In the genomic region with DNA sequence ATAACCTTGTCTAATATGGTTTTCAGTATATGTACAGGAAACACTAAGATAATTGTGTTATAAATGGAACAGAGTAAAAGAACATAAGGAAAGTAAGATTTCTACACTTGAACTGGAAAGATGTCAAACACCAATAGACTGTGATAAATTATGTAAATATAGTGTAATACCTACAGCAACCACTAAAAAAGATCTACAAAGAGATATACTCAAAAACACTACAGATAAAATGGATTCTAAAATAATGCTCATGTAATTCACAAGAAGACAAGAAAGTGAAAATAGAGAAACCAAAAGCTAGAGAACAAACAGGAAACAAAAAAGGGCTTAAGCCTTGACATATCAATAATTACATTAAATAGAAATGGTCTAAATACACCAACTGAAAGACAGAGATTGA, we compare ENCODE assay signal across 16 cellular contexts. TPM values are rescaled to one million over a fixed set of nuclear protein-coding genes. Genes with fewer than 3 reads are reported as not detected.
DNase-seq lines count a peak whose midpoint lies in the region; ATAC-seq and TF ChIP-seq lines count a peak whose summit lies in the region.
"Had no signal": no experiment of that assay in that cellular context is flagged by ENCODE, and none has a peak within 500 bp of the region (broad histone marks: within the 10 kb centered on the region; RNA-seq: fewer than 3 reads in every experiment).

No MANE protein-coding gene starts in this region.

- CTCF ChIA-PET in A673 (lab: Charles Lee): no interaction called here

- H3K4me3 Mint-ChIP-seq in neural crest cell: no peak overlapping the region
- H3K4me3 Mint-ChIP-seq: CD4-positive, alpha-beta T cell had no signal

- POLR2A ChIA-PET in A673 (lab: Charles Lee; ENCODE audit: low non-redundant PET): no interaction called here

- intact Hi-C loops in A673 (cut with micrococcal nuclease; ENCODE audit: unreplicated experiment): no loop called here

- peak; percentile 60 for ATAC-seq in HG03354 (IDR thresholded peaks at IDR 0.05; ENCODE audit: poor library complexity, severe bottlenecking, unreplicated experiment)
- no peak for ATAC-seq in GM21786 (IDR thresholded peaks at IDR 0.05; ENCODE audit: unreplicated experiment)

- no peak overlapping the region for H3K4me3 ChIP-seq in A673 (ENCODE audit: low read depth, low read length, poor library complexity, severe bottlenecking)
- H3K4me3 ChIP-seq in cardiac fibroblast (replicated peaks in 1 of 2; ENCODE audit: low read depth in 2 of 2, low read length in 2 of 2): no peak overlapping the region
- H3K4me3 ChIP-seq: HAP-1, SJCRH30 had no signal

- 0 out of 2 replicates have a peak, but pooled peaks have one; percentile 12 for TF ChIP-seq CTCF in A673 (conservative IDR thresholded peaks at IDR 0.05; ENCODE audit: low read depth, low read length)
- TF ChIP-seq CTCF in cardiac fibroblast (IDR thresholded peaks at IDR 0.05; ENCODE audit: low read depth, low read length): peak; percentile 8
- TF ChIP-seq CTCF in neural crest cell (conservative IDR thresholded peaks at IDR 0.05): peak; percentile 38

- no peaks in the 10 kb centered on the region for H3K27me3 Mint-ChIP-seq in neural crest cell (ENCODE audit: low read depth)
- H3K27me3 Mint-ChIP-seq: CD4-positive, alpha-beta T cell had no signal

- BruUV-seq in A673 (replicated peaks; lab: Mats Ljungman, UMichigan): no TSS peak

- H3K9me3 Mint-ChIP-seq in neural crest cell: peaks cover 9% of the 10 kb centered on the region

- H3K4me1 ChIP-seq in A673 (ENCODE audit: insufficient read depth, low read length, poor library complexity, severe bottlenecking): no peaks in the 10 kb centered on the region
- H3K4me1 ChIP-seq: Caco-2, HAP-1, SJCRH30 had no signal

- H3K27me3 ChIP-seq in A673 (replicated peaks; ENCODE audit: insufficient read depth, low read depth, low read length, poor library complexity): no peaks in the 10 kb centered on the region
- H3K27me3 ChIP-seq: SJCRH30 had no signal

- no peaks in the 10 kb centered on the region for H3K4me1 Mint-ChIP-seq in neural crest cell

- H3K36me3 ChIP-seq in A673 (ENCODE audit: insufficient read depth, low read length, poor library complexity, severe bottlenecking): no peaks in the 10 kb centered on the region
- H3K36me3 ChIP-seq: HAP-1, SJCRH30 had no signal

- no peak overlapping the region for H3K27ac ChIP-seq in A673 (ENCODE audit: low read depth, low read length, poor library complexity, severe bottlenecking)
- H3K27ac ChIP-seq: SJCRH30 had no signal

- peaks cover 7% of the 10 kb centered on the region for H3K36me3 Mint-ChIP-seq in neural crest cell (ENCODE audit: low read depth)

- no peak overlapping the region for H3K27ac Mint-ChIP-seq in neural crest cell (ENCODE audit: unreplicated experiment)
- H3K27ac Mint-ChIP-seq: CD4-positive, alpha-beta T cell had no signal

- DNase-seq in A673 (ENCODE audit: low spot score) (no peak), cardiac fibroblast (ENCODE audit: low read depth in 2 of 2) (no peak), neural crest cell (ENCODE audit: low read depth, low spot score) (no peak), D341Med (ENCODE audit: low spot score) (no peak), DMS 273 (lab: John Stamatoyannopoulos, UW; ENCODE audit: unreplicated experiment) (no peak)
- DNase-seq: Caco-2; CD4-positive, alpha-beta T cell; NCI-H1105 treated with DMSO at 0.1 percent for 48 hours; NCI-H1694 treated with DMSO at 0.1 percent for 48 hours; NCI-H226; NCI-H524 treated with DMSO at 0.1 percent for 48 hours; SJCRH30 had no signal

- no peaks in the 10 kb centered on the region for H3K9me3 ChIP-seq in A673 (ENCODE audit: low read depth, low read length, poor library complexity, severe bottlenecking)
- H3K9me3 ChIP-seq: HAP-1, SJCRH30 had no signal

RNA-seq across cellular contexts. Expression of a gene that starts 30.9 kb away (rescaled TPM):
- total RNA-seq in A673 (2021) (not detected in 2 replicates), neural crest cell (0.70 and 0.80 TPM in 2 replicates)
- total RNA-seq: CD4-positive, alpha-beta T cell; LHCN-M2; SJCRH30 had no signal
